ENCODE assay signal across 8 cellular contexts in the genomic region with DNA sequence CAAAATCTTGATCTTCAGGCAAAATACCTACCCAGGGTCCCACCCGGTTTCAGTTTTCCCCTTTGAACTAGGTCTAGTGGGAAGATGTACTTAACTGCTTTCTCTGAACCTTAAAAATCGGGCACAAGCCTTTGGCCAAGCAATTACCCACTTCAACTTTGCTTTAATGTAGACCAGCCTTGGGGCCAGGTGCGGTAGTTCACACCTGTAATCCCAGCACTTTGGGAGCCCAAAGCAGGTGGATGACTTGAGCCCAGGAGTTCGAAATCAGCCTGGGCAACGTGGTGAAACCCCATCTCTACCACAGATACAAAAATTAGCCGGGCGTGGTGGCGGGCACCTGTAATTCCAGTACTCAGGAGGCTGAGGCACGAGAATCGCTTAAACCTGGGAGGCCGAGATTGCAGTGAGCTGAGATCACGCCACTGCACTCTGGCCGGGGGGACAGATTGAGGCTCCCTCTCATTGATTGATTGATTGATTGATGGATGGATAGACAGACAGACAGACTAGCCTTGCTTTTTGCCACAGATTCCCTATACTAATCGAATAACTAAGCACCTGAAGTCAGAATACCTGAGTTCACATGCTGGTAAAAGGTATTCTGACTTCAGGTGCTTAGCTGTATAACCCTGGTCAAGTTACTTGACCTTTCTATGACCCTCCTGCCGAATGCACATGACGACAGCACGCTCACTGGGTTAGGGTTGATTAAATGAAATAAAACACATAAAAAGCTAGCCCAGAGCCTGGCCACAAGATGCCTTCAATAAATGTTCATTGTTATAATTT. TPM values are rescaled to one million over a fixed set of nuclear protein-coding genes. Genes with fewer than 3 reads are reported as not detected.
DNase-seq lines count a peak whose midpoint lies in the region; ATAC-seq and TF ChIP-seq lines count a peak whose summit lies in the region.

No MANE protein-coding gene starts in this region.

- H2BK12ac ChIP-seq in neuronal stem cell (ENCODE audit: low read length) = no peak overlapping the region

- peak overlapping the region; percentile 85 for H3K9ac ChIP-seq in OCI-LY3 (ENCODE audit: low read length)
- H3K9ac ChIP-seq in neuronal stem cell (ENCODE audit: low read depth, low read length, poor library complexity) = peak overlapping the region; percentile 21

- peaks cover 0 to 1% (median 0%) of the 10 kb centered on the region in 7 donors for H3K9me3 Mint-ChIP-seq in CD4-positive, CD25-positive, alpha-beta regulatory T cell
- H3K9me3 Mint-ChIP-seq in effector memory CD8-positive, alpha-beta T cell = no peaks in the 10 kb centered on the region

- no peak overlapping the region for H3K14ac ChIP-seq in neuronal stem cell (ENCODE audit: low read length)

- peaks cover 39% of the 10 kb centered on the region for H3K4me1 ChIP-seq in CD4-positive, CD25-positive, alpha-beta regulatory T cell (ENCODE audit: control insufficient read depth, insufficient read depth, low read length, poor library complexity, severe bottlenecking)
- H3K4me1 ChIP-seq in OCI-LY3 (ENCODE audit: low read length) (peaks cover 56% of the 10 kb centered on the region), neuronal stem cell (ENCODE audit: control insufficient read depth in 2 of 2, insufficient read depth in 1 of 2, low read depth in 1 of 2, low read length in 2 of 2) (peaks cover 6 to 9% of the 10 kb centered on the region in 2 donors)

- peaks cover 51% of the 10 kb centered on the region for H3K79me2 ChIP-seq in OCI-LY3 (ENCODE audit: low read length)

- DNase-seq in CD4-positive, CD25-positive, alpha-beta regulatory T cell = no peak
- DNase-seq in effector memory CD8-positive, alpha-beta T cell = no peak
- DNase-seq in neuronal stem cell (ENCODE audit: low spot score) (no peak), GM13976 (ENCODE audit: low spot score) (no peak), NCI-H1105 treated with DMSO at 0.1 percent for 48 hours (lab: John Stamatoyannopoulos, UW) (no peak), mucosa of gallbladder (ENCODE audit: low spot score) (no peak)
- no peak for DNase-seq in activated CD4-positive, CD25-positive, alpha-beta regulatory T cell treated with anti-CD3 and anti-CD28 coated beads, Interleukin-2, amount 50 U/mL, for 72 hours

- H2BK15ac ChIP-seq in neuronal stem cell (ENCODE audit: low read length) = no peak overlapping the region

- peaks cover 8% of the 10 kb centered on the region for H3K79me1 ChIP-seq in neuronal stem cell (ENCODE audit: low read depth, low read length)

- no peak for ATAC-seq in CD4-positive, CD25-positive, alpha-beta regulatory T cell (ENCODE audit: low read depth in 2 of 2)
- no peak for ATAC-seq in effector memory CD8-positive, alpha-beta T cell (replicated peaks)

- no peak overlapping the region for H3K23ac ChIP-seq in neuronal stem cell (ENCODE audit: low read depth, low read length, poor library complexity)

- WGBS in neuronal stem cell (ENCODE audit: extremely low coverage in 2 of 2, insufficient read length in 2 of 2, insufficient replicate concordance in 1 of 2), 2 donors = no CpG with 5 or more reads among the region's 17 CpGs

- H3K4me2 ChIP-seq in OCI-LY3 (ENCODE audit: low read length) = peak overlapping the region; percentile 89
- H3K4me2 ChIP-seq in neuronal stem cell (ENCODE audit: insufficient read depth, low read length, poor library complexity, severe bottlenecking) = peak overlapping the region; percentile 25

- H2BK120ac ChIP-seq in neuronal stem cell (ENCODE audit: low read depth, low read length) = no peak overlapping the region

- H3K27me3 ChIP-seq in CD4-positive, CD25-positive, alpha-beta regulatory T cell (ENCODE audit: control insufficient read depth, insufficient read depth, low read length) = no peaks in the 10 kb centered on the region
- H3K27me3 ChIP-seq in OCI-LY3 (ENCODE audit: low read depth, low read length) = peaks cover 6% of the 10 kb centered on the region; the same call in 1 of the 2 replicates
- H3K27me3 ChIP-seq in neuronal stem cell (ENCODE audit: control insufficient read depth in 3 of 3, insufficient read depth in 3 of 3, low read depth in 1 of 3, low read length in 3 of 3) = no peaks in the 10 kb centered on the region

- in situ Hi-C loops in GM13976 (cut with MboI; ENCODE audit: low sequenced_read_pairs, unreplicated experiment) = no loop called here

- peak overlapping the region; percentile 18 for H3K27ac ChIP-seq in CD4-positive, CD25-positive, alpha-beta regulatory T cell (ENCODE audit: insufficient read depth, low read length, poor library complexity, severe bottlenecking)
- H3K27ac ChIP-seq in OCI-LY3 (ENCODE audit: low read length) (peak overlapping the region; percentile 60), neuronal stem cell (replicated peaks; ENCODE audit: low read length) (no peak overlapping the region)

- no peak overlapping the region for H3K18ac ChIP-seq in neuronal stem cell (ENCODE audit: low read length)

- peak overlapping the region; percentile 93 to 95 (median 93) for H3K4me3 Mint-ChIP-seq in CD4-positive, CD25-positive, alpha-beta regulatory T cell
- H3K4me3 Mint-ChIP-seq in effector memory CD8-positive, alpha-beta T cell = peak overlapping the region; percentile 85 to 93

- no peaks in the 10 kb centered on the region for H3K36me3 Mint-ChIP-seq in CD4-positive, CD25-positive, alpha-beta regulatory T cell
- no peaks in the 10 kb centered on the region for H3K36me3 Mint-ChIP-seq in effector memory CD8-positive, alpha-beta T cell (ENCODE audit: insufficient read depth)

- peaks cover 6% of the 10 kb centered on the region for H3K27me3 Mint-ChIP-seq in CD4-positive, CD25-positive, alpha-beta regulatory T cell
- H3K27me3 Mint-ChIP-seq in effector memory CD8-positive, alpha-beta T cell = no peaks in the 10 kb centered on the region

- no peak overlapping the region for H4K91ac ChIP-seq in neuronal stem cell (ENCODE audit: low read depth, low read length, poor library complexity)

- H2AFZ ChIP-seq in OCI-LY3 (ENCODE audit: low read depth, low read length) = no peak overlapping the region
- H2AFZ ChIP-seq in neuronal stem cell (ENCODE audit: low read length) = no peak overlapping the region

- no peaks in the 10 kb centered on the region for H4K20me1 ChIP-seq in OCI-LY3 (ENCODE audit: insufficient read depth, low read length)

- H4K8ac ChIP-seq in neuronal stem cell (ENCODE audit: low read depth, low read length) = no peak overlapping the region

- no peak overlapping the region for H2BK5ac ChIP-seq in neuronal stem cell (ENCODE audit: low read length)

- peak overlapping the region; percentile 78 to 94 (median 91) for H3K27ac Mint-ChIP-seq in CD4-positive, CD25-positive, alpha-beta regulatory T cell
- peak overlapping the region in 1 of 2 donors; percentile 91 for H3K27ac Mint-ChIP-seq in effector memory CD8-positive, alpha-beta T cell

- H3K4me3 ChIP-seq in CD4-positive, CD25-positive, alpha-beta regulatory T cell (ENCODE audit: low read depth, low read length) = peak overlapping the region; percentile 87
- peak overlapping the region; percentile 88 for H3K4me3 ChIP-seq in OCI-LY3 (ENCODE audit: low read length)
- H3K4me3 ChIP-seq in neuronal stem cell (ENCODE audit: low read length in 2 of 2) = peak overlapping the region in 1 of 2 donors; percentile 87

- H2AK5ac ChIP-seq in neuronal stem cell (ENCODE audit: low read depth, low read length) = no peak overlapping the region

- H3K36me3 ChIP-seq in CD4-positive, CD25-positive, alpha-beta regulatory T cell (ENCODE audit: control insufficient read depth, insufficient read depth, low read length) = peaks cover 5% of the 10 kb centered on the region
- no peaks in the 10 kb centered on the region for H3K36me3 ChIP-seq in OCI-LY3 (replicated peaks; ENCODE audit: low read depth, low read length)
- H3K36me3 ChIP-seq in neuronal stem cell (replicated peaks in 1 of 2; ENCODE audit: control insufficient read depth in 2 of 2, insufficient read depth in 2 of 2, low read length in 2 of 2) = peaks cover 0 to 30% of the 10 kb centered on the region in 2 donors

- peaks cover 13 to 58% (median 39%) of the 10 kb centered on the region in 4 donors for H3K4me1 Mint-ChIP-seq in CD4-positive, CD25-positive, alpha-beta regulatory T cell
- H3K4me1 Mint-ChIP-seq in effector memory CD8-positive, alpha-beta T cell (ENCODE audit: low read depth in 2 of 2) = peaks cover 21 to 28% of the 10 kb centered on the region in 2 donors

- H3K4ac ChIP-seq in neuronal stem cell (ENCODE audit: low read length) = no peak overlapping the region

- H3K9me3 ChIP-seq in CD4-positive, CD25-positive, alpha-beta regulatory T cell (ENCODE audit: control insufficient read depth in 2 of 2, low read length in 2 of 2) = no peaks in the 10 kb centered on the region
- H3K9me3 ChIP-seq in OCI-LY3 (ENCODE audit: insufficient read depth, low read length) (no peaks in the 10 kb centered on the region), neuronal stem cell (replicated peaks in 1 of 2; ENCODE audit: control insufficient read depth in 2 of 2, insufficient read depth in 1 of 2, low read depth in 1 of 2, low read length in 2 of 2) (no peaks in the 10 kb centered on the region)

- no peak for TF ChIP-seq CTCF in OCI-LY3 (IDR thresholded peaks at IDR 0.05; ENCODE audit: low read depth, low read length)
- no peak for TF ChIP-seq CTCF in GM13976 (IDR thresholded peaks at IDR 0.05; ENCODE audit: borderline replicate concordance, control extremely low read depth, extremely low read depth, insufficient read depth, missing control alignments)

RNA-seq across cellular contexts. Expression of gene CLIP1, which starts 1.8 kb away (rescaled TPM):
- 99.8 TPM for total RNA-seq in CD4-positive, CD25-positive, alpha-beta regulatory T cell
- polyA plus RNA-seq in CD4-positive, CD25-positive, alpha-beta regulatory T cell = 10 to 100 TPM; 17.1 to 19.2 (median 18.3) TPM
- polyA plus RNA-seq in neuronal stem cell (2013, experiment 1 of 2) = 28.9 TPM
- polyA plus RNA-seq in neuronal stem cell (2013, experiment 2 of 2) = 29.6 TPM
- total RNA-seq in mucosa of gallbladder = 71.6 TPM
